In the genomic region with DNA sequence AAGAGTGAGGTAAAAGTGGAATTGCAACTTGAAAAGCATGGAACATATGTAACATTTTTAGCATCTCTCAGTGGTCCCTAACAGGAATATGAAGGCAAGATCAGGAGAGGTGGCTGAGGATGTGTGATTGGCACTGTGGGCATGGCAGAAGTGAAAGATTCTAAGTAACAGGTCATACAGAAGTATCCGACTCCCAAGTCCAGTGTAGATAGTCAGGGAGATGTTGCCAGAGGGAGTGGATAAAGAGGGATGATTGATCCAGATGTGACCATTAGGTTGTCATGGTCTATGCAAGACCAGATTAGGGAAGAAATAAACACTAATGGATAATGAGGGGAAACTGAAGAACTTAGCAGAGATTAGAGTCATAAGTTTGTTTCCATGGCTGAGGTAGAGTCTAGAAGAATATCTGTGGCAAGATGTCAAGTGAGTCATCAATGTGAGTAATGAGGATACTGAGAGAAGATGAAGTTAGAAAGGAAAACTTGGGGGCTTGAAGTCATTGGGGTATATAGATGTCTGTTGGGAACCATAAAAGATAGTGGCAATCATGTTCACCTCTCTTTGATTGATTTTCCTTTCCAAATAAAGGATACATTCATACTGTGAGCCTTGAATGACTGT, we compare ENCODE assay signal across 13 cellular contexts. TPM values are rescaled to one million over a fixed set of nuclear protein-coding genes. Genes with fewer than 3 reads are reported as not detected.
A peak's percentile ranks its signal among the peaks of the same experiment; 100 is the strongest.
DNase-seq lines count a peak whose midpoint lies in the region; ATAC-seq, FAIRE-seq and TF ChIP-seq lines count a peak whose summit lies in the region.
"Had no signal": no experiment of that assay in that cellular context is flagged by ENCODE, and none has a peak within 500 bp of the region (broad histone marks: within the 10 kb centered on the region; RNA-seq: fewer than 3 reads in every experiment).

No MANE protein-coding gene starts in this region.

- H3K9ac ChIP-seq in K562 (ENCODE audit: insufficient read depth in 1 of 2, low read depth in 2 of 2, low read length in 2 of 2) = no peak overlapping the region

- no peak overlapping the region for H3K27ac ChIP-seq in K562 (ENCODE audit: extremely low read depth, low read depth, low read length)
- H3K27ac ChIP-seq: ovary, stomach had no signal

- no peak for FAIRE-seq in K562 (lab: Jason Lieb, UNC)

- CTCF ChIA-PET in BJ (lab: Yijun Ruan, JAX) = interaction anchor here (0.8 to 2.6 kb wide), 3 partner anchors 48 to 163 kb away, joined by 3 to 35 read pairs (median 3); no protein-coding TSS in a partner anchor
- CTCF ChIA-PET in K562 (lab: Yijun Ruan, JAX; ENCODE audit: low intra/inter-chr PET ratio) = interaction anchor here (0.6 to 5.0 kb wide), 6 partner anchors 43 to 976 kb away, joined by 3 to 64 read pairs (median 6); no protein-coding TSS in a partner anchor

- TF ChIP-seq CTCF in BJ (IDR thresholded peaks at IDR 0.05; ENCODE audit: insufficient read depth, low read depth, low read length) = no peak
- no peak for TF ChIP-seq CTCF in K562 (IDR thresholded peaks at IDR 0.05 in 2 of 3, conservative IDR thresholded peaks at IDR 0.05 in 1 of 3; ENCODE audit: insufficient read depth in 2 of 3, low read depth in 1 of 3, low read length in 3 of 3)
- no peak for TF ChIP-seq CTCF in kidney epithelial cell (IDR thresholded peaks at IDR 0.05; ENCODE audit: insufficient read depth, low read length, poor library complexity, severe bottlenecking)

- no peaks in the 10 kb centered on the region for H3K9me3 ChIP-seq in K562 (replicated peaks; ENCODE audit: control insufficient read depth, insufficient read depth, low read depth, low read length)
- H3K9me3 ChIP-seq: ovary, stomach had no signal

- intact Hi-C loops in K562 (cut with micrococcal nuclease) = loop anchor here (1.0 kb wide), 1 partner anchor 77 kb away; no protein-coding TSS in a partner anchor

- no peak for TF ChIP-seq RAD21 in K562 (CRISPR knock-in tag; conservative IDR thresholded peaks at IDR 0.05 in 1 of 2, IDR thresholded peaks at IDR 0.05 in 1 of 2)

- DNase-seq in BJ (ENCODE audit: low read depth) = peak; percentile 39
- DNase-seq in HS-27A (ENCODE audit: low read depth) = peak; percentile 43
- DNase-seq in K562 (ENCODE audit: extremely low read depth in 1 of 4, low spot score in 3 of 4) = no peak
- peak; percentile 23 for DNase-seq in kidney epithelial cell (ENCODE audit: low read depth)
- DNase-seq: activated B cell treated with CpG ODN at 0.5 μM for 24 hours, ovary, SHP77 treated with DMSO at 0.1 percent for 48 hours, stomach had no signal

- no peak for TF ChIP-seq EP300 in K562 (IDR thresholded peaks at IDR 0.05; ENCODE audit: low read length)

- no peaks in the 10 kb centered on the region for H3K4me1 ChIP-seq in K562 (replicated peaks in 1 of 2; ENCODE audit: control insufficient read depth in 2 of 2, insufficient read depth in 2 of 2, low read length in 2 of 2)

- H2AFZ ChIP-seq in K562 (ENCODE audit: low read depth, low read length) = no peak overlapping the region

- in situ Hi-C loops in K562 (cut with MboI) = no loop called here

- no peaks in the 10 kb centered on the region for H3K9me1 ChIP-seq in K562 (ENCODE audit: control insufficient read depth, insufficient read depth, low read length)

- no peak for TF ChIP-seq POLR2A in K562 (conservative IDR thresholded peaks at IDR 0.05)
- no peak for TF ChIP-seq POLR2A in GM18505 (IDR thresholded peaks at IDR 0.05; ENCODE audit: borderline replicate concordance, extremely low read depth, insufficient read depth, insufficient read length)

- no peaks in the 10 kb centered on the region for H3K79me2 ChIP-seq in K562 (ENCODE audit: control insufficient read depth, insufficient read depth, low read length)

- peaks cover 3% of the 10 kb centered on the region; the same call in 1 of the 2 replicates for H4K20me1 ChIP-seq in K562 (replicated peaks; ENCODE audit: control insufficient read depth, insufficient read depth, low read length)

- no peak for ATAC-seq in K562
- ATAC-seq in GM18867 (IDR thresholded peaks at IDR 0.05; ENCODE audit: unreplicated experiment) = no peak
- no peak for ATAC-seq in GM18505 (IDR thresholded peaks at IDR 0.05; ENCODE audit: unreplicated experiment)
- no peak for ATAC-seq in GM18520 (IDR thresholded peaks at IDR 0.05; ENCODE audit: unreplicated experiment)
- no peak for ATAC-seq in GM19395 (IDR thresholded peaks at IDR 0.05; ENCODE audit: unreplicated experiment)

- H3K4me2 ChIP-seq in K562 (ENCODE audit: insufficient read depth, low read length) = no peak overlapping the region

- H3K36me3 ChIP-seq in BJ (ENCODE audit: control insufficient read depth, insufficient read depth, low read length) = no peaks in the 10 kb centered on the region; the same call in 1 of the 2 replicates
- no peaks in the 10 kb centered on the region for H3K36me3 ChIP-seq in K562 (ENCODE audit: control insufficient read depth, insufficient read depth, low read length)
- no peaks in the 10 kb centered on the region for H3K36me3 ChIP-seq in kidney epithelial cell (ENCODE audit: control insufficient read depth, insufficient read depth, low read length)
- H3K36me3 ChIP-seq: ovary had no signal

- BruUV-seq in K562 (replicated peaks; lab: Mats Ljungman, UMichigan) = no TSS peak

- H3K4me3 ChIP-seq in BJ (ENCODE audit: low read depth, low read length) (no peak overlapping the region), K562 (no peak overlapping the region), kidney epithelial cell (ENCODE audit: low read depth, low read length) (no peak overlapping the region)
- H3K4me3 ChIP-seq: lung, ovary, stomach had no signal

- POLR2A ChIA-PET in BJ (lab: Charles Lee) = no interaction called here
- POLR2A ChIA-PET in K562 (lab: Yijun Ruan, JAX) = interaction anchor here (1.1 kb wide), 1 partner anchor 78 kb away, joined by 3 read pairs; no protein-coding TSS in a partner anchor

- WGBS in K562 (ENCODE audit: insufficient coverage, low coverage, missing lambda C conversion rate) = 47% methylated on average over 1 of the region's 1 CpG

- H3K27me3 ChIP-seq in BJ (ENCODE audit: control insufficient read depth, insufficient read depth, low read length) (no peaks in the 10 kb centered on the region), K562 (ENCODE audit: control insufficient read depth in 2 of 2, insufficient read depth in 2 of 2, low read length in 2 of 2) (no peaks in the 10 kb centered on the region), kidney epithelial cell (ENCODE audit: control insufficient read depth, insufficient read depth, low read length) (no peaks in the 10 kb centered on the region)
- H3K27me3 ChIP-seq: ovary, stomach had no signal

TF ChIP-seq in K562, 482 proteins besides CTCF, POLR2A, EP300 and RAD21 (continues in another document):
- TF ChIP-seq JUND (IDR thresholded peaks at IDR 0.05; ENCODE audit: borderline replicate concordance, low read depth, low read length) = peak; percentile 50; the same call in 1 of the 2 replicates
- 0 out of 3 replicates have a peak, but pooled peaks have one; percentile 41 for TF ChIP-seq JUND (tag; IDR thresholded peaks at IDR 0.05; ENCODE audit: borderline replicate concordance, low read depth, low read length)

RNA-seq across cellular contexts. Expression of gene CAPNS2, which starts 23.9 kb away (rescaled TPM):
- polyA plus RNA-seq in BJ (2011; rRNA removed) (0.12 TPM in 1 of 2 replicates, not detected in the other), K562 (2011; rRNA removed) (not detected in 2 replicates), K562 (2014; fragmentation: Illumina TruSeq; extraction: Trizol) (0.12 TPM in 1 of 2 replicates, not detected in the other), K562 (2014; fragmentation: Nextera tagmentation; extraction: Ambion mirVana) (under 1 TPM; 0.24 to 0.65 TPM), K562 (2014; rRNA removed) (0.12 TPM in 1 of 2 replicates, not detected in the other)
- 0.66 and 0.67 TPM in 2 replicates for polyA minus RNA-seq in BJ (2011; rRNA and poly(A)+ RNA removed)
- total RNA-seq in K562 (2011; cell fraction: chromatin; rRNA removed; ENCODE audit: low replicate concordance) = 0.30 TPM in 1 of 2 replicates, not detected in the other
- total RNA-seq in K562 (2011; cell fraction: nucleolus; rRNA removed) = not detected in 2 replicates
- total RNA-seq in K562 (2011; cell fraction: nucleoplasm; rRNA removed) = 0.81 TPM in 1 of 2 replicates, not detected in the other
- total RNA-seq in K562 (2014; rRNA removed) (not detected in 2 replicates), K562 (2014; rRNA removed; fragmentation: Illumina TruSeq; extraction: Trizol) (0.33 and 0.48 TPM in 2 replicates), K562 (2015; rRNA removed; fragmentation: Illumina TruSeq; extraction: Trizol) (0.14 and 0.38 TPM in 2 replicates), K562 (2021) (0.36 and 0.38 TPM in 2 replicates), kidney epithelial cell (not detected in 2 replicates)
- not detected in 2 replicates for polyA plus RNA-seq in K562 (2011; cell fraction: cytosol; rRNA removed)
- polyA plus RNA-seq in K562 (2011; cell fraction: nucleus; rRNA removed) = not detected in 2 replicates
- 0.08 and 0.10 TPM in 2 replicates for polyA plus RNA-seq in K562 (2012)
- 0.28 TPM in 1 of 2 replicates, not detected in the other for polyA minus RNA-seq in K562 (2011; rRNA and poly(A)+ RNA removed)
- polyA minus RNA-seq in K562 (2011; cell fraction: cytosol; rRNA and poly(A)+ RNA removed) = not detected in 2 replicates
- polyA minus RNA-seq in K562 (2011; cell fraction: nucleus; rRNA and poly(A)+ RNA removed) = 1.00 TPM in 1 of 2 replicates, not detected in the other
- total RNA-seq: activated B cell treated with CpG ODN at 0.5 μM for 24 hours had no signal
- polyA plus RNA-seq: ovary had no signal

RNA-seq across cellular contexts. Expression of gene LPCAT2, which starts 33.7 kb away (rescaled TPM):
- polyA plus RNA-seq in BJ (2011; rRNA removed) = 7.9 and 16.9 TPM in 2 replicates
- 8.8 and 11.5 TPM in 2 replicates for polyA minus RNA-seq in BJ (2011; rRNA and poly(A)+ RNA removed)
- total RNA-seq in K562 (2011; cell fraction: chromatin; rRNA removed; ENCODE audit: low replicate concordance) = 1.4 and 6.9 TPM in 2 replicates
- 3.5 and 5.8 TPM in 2 replicates for total RNA-seq in K562 (2011; cell fraction: nucleolus; rRNA removed)
- 3.7 and 5.6 TPM in 2 replicates for total RNA-seq in K562 (2011; cell fraction: nucleoplasm; rRNA removed)
- 7.2 and 8.6 TPM in 2 replicates for total RNA-seq in K562 (2014; rRNA removed)
- total RNA-seq in K562 (2014; rRNA removed; fragmentation: Illumina TruSeq; extraction: Trizol) = 11.4 and 14.0 TPM in 2 replicates
- 12.6 and 13.8 TPM in 2 replicates for total RNA-seq in K562 (2015; rRNA removed; fragmentation: Illumina TruSeq; extraction: Trizol)
- 13.1 and 15.0 TPM in 2 replicates for total RNA-seq in K562 (2021)
- 3.2 and 4.4 TPM in 2 replicates for polyA plus RNA-seq in K562 (2011; rRNA removed)
- polyA plus RNA-seq in K562 (2011; cell fraction: cytosol; rRNA removed) = 1.6 and 1.7 TPM in 2 replicates
- 2.2 and 2.7 TPM in 2 replicates for polyA plus RNA-seq in K562 (2011; cell fraction: nucleus; rRNA removed)
- 12.2 and 15.3 TPM in 2 replicates for polyA plus RNA-seq in K562 (2012)
- polyA plus RNA-seq in K562 (2014; fragmentation: Illumina TruSeq; extraction: Trizol) = 6.5 and 7.3 TPM in 2 replicates
- 1 to 10 TPM; 2.9 to 3.1 TPM for polyA plus RNA-seq in K562 (2014; fragmentation: Nextera tagmentation; extraction: Ambion mirVana)
- 7.8 and 8.3 TPM in 2 replicates for polyA plus RNA-seq in K562 (2014; rRNA removed)
- polyA minus RNA-seq in K562 (2011; rRNA and poly(A)+ RNA removed) = 1.5 and 2.5 TPM in 2 replicates
- polyA minus RNA-seq in K562 (2011; cell fraction: cytosol; rRNA and poly(A)+ RNA removed) = 1.4 and 1.9 TPM in 2 replicates
- polyA minus RNA-seq in K562 (2011; cell fraction: nucleus; rRNA and poly(A)+ RNA removed) = 2.6 TPM in 2 replicates
- 3.1 and 4.2 TPM in 2 replicates for total RNA-seq in kidney epithelial cell

Comparison
In these comparisons a context has a peak if more than half of its experiments do, and no peak if none do; other contexts are left out.
1. DNase-seq: peak in BJ (single experiment), HS-27A (single experiment) and kidney epithelial cell (single experiment); none in K562 (0 of 4).